8 cellular contexts compared by ENCODE assay signal in genomic region chr4:2793920-2794706, GRCh38. TPM values are rescaled to one million over a fixed set of nuclear protein-coding genes. Genes with fewer than 3 reads are reported as not detected.
DNase-seq lines count a peak whose midpoint lies in the region; ATAC-seq, FAIRE-seq and TF ChIP-seq lines count a peak whose summit lies in the region.

No MANE protein-coding gene starts in this region.

- no peaks in the 10 kb centered on the region for H3K9me3 ChIP-seq in WERI-Rb-1 (ENCODE audit: severe bottlenecking)
- no peaks in the 10 kb centered on the region for H3K9me3 ChIP-seq in fibroblast of lung (ENCODE audit: control insufficient read depth, insufficient read depth, low read depth, low read length)
- H3K9me3 ChIP-seq in ovary = no peaks in the 10 kb centered on the region

- H4K20me1 ChIP-seq in fibroblast of lung (ENCODE audit: control insufficient read depth, extremely low read depth, insufficient read depth, low read length) = no peaks in the 10 kb centered on the region

- 63 to 72% (median 66%) methylated on average over 13 to 14 of the region's 14 CpGs for WGBS in ovary, 3 donors

- H2AFZ ChIP-seq in fibroblast of lung (ENCODE audit: low read length) = no peak overlapping the region

- H3K9me3 Mint-ChIP-seq in activated T-cell treated with anti-CD3 and anti-CD28 coated beads, Interleukin-2, amount 50 U/mL, for 4 hours = no peaks in the 10 kb centered on the region

- no peaks in the 10 kb centered on the region for H3K27me3 Mint-ChIP-seq in activated T-cell treated with anti-CD3 and anti-CD28 coated beads, Interleukin-2, amount 50 U/mL, for 4 hours (ENCODE audit: low read depth)

- H3K4me2 ChIP-seq in fibroblast of lung (ENCODE audit: extremely low read depth, insufficient read depth, low read length) = peak overlapping the region; percentile 78

- H3K27ac ChIP-seq in WERI-Rb-1 = peak overlapping the region; percentile 16
- H3K27ac ChIP-seq in fibroblast of lung (ENCODE audit: insufficient read depth, low read length) = peak overlapping the region; percentile 38
- H3K27ac ChIP-seq in ovary = no peak overlapping the region

- no peaks in the 10 kb centered on the region for H3K36me3 Mint-ChIP-seq in activated T-cell treated with anti-CD3 and anti-CD28 coated beads, Interleukin-2, amount 50 U/mL, for 4 hours (ENCODE audit: insufficient read depth)

- DNase-seq in activated T-cell treated with anti-CD3 and anti-CD28 coated beads, Interleukin-2, amount 50 U/mL, for 4 hours = no peak
- no peak for DNase-seq in activated T-cell treated with anti-CD3 and anti-CD28 coated beads, Interleukin-2, amount 50 U/mL, for 1 hour
- DNase-seq in WERI-Rb-1 (peak; percentile 22), fibroblast of lung (ENCODE audit: low read depth in 2 of 2) (peak in 1 of 2 donors; percentile 37), ovary (peak; percentile 26 to 52 (median 43)), H54 (ENCODE audit: insufficient read length, low spot score) (no peak)

- TF ChIP-seq EP300 in ovary (IDR thresholded peaks at IDR 0.05) = no peak

- intact Hi-C loops in ovary (cut with DNase I) = no loop called here

- H3K4me1 Mint-ChIP-seq in activated T-cell treated with anti-CD3 and anti-CD28 coated beads, Interleukin-2, amount 50 U/mL, for 4 hours (ENCODE audit: low read depth) = peaks cover 52% of the 10 kb centered on the region

- H3K36me3 ChIP-seq in WERI-Rb-1 = peaks cover 3% of the 10 kb centered on the region
- H3K36me3 ChIP-seq in fibroblast of lung (ENCODE audit: control insufficient read depth, insufficient read depth, low read length) = peaks cover 2% of the 10 kb centered on the region
- H3K36me3 ChIP-seq in ovary = no peaks in the 10 kb centered on the region

- H3K4me1 ChIP-seq in fibroblast of lung (ENCODE audit: control insufficient read depth, extremely low read depth, insufficient read depth, low read length) = peaks cover 22% of the 10 kb centered on the region
- peaks cover 14% of the 10 kb centered on the region for H3K4me1 ChIP-seq in ovary (ENCODE audit: insufficient read depth)

- no peak for TF ChIP-seq POLR2A in ovary (IDR thresholded peaks at IDR 0.05)
- TF ChIP-seq POLR2A in H54 (IDR thresholded peaks at IDR 0.05; ENCODE audit: low read depth, low read length) = no peak

- H3K4me3 ChIP-seq in WERI-Rb-1 (ENCODE audit: low read depth, low read length) (no peak overlapping the region), fibroblast of lung (replicated peaks in 1 of 4; ENCODE audit: control extremely low read depth in 1 of 4, insufficient read depth in 1 of 4, low read depth in 3 of 4, low read length in 4 of 4) (peak overlapping the region; percentile 49 to 69 (median 56)), ovary (peak overlapping the region; percentile 53)

- H3K27me3 ChIP-seq in WERI-Rb-1 (ENCODE audit: insufficient read depth, low read depth, severe bottlenecking) = no peaks in the 10 kb centered on the region
- H3K27me3 ChIP-seq in fibroblast of lung (ENCODE audit: control insufficient read depth, insufficient read depth, low read length) = no peaks in the 10 kb centered on the region
- H3K27me3 ChIP-seq in ovary = no peaks in the 10 kb centered on the region

- peak overlapping the region; percentile 86 for H3K4me3 Mint-ChIP-seq in activated T-cell treated with anti-CD3 and anti-CD28 coated beads, Interleukin-2, amount 50 U/mL, for 4 hours

- H3K9ac ChIP-seq in fibroblast of lung (ENCODE audit: insufficient read depth, low read length) = peak overlapping the region; percentile 3

- no peak for ATAC-seq in activated T-cell treated with anti-CD3 and anti-CD28 coated beads, Interleukin-2, amount 50 U/mL, for 4 hours
- ATAC-seq in GM18858 (IDR thresholded peaks at IDR 0.05; ENCODE audit: unreplicated experiment) = no peak
- no peak for ATAC-seq in HG02759 (IDR thresholded peaks at IDR 0.05; ENCODE audit: unreplicated experiment)

- peaks cover 5% of the 10 kb centered on the region for H3K79me2 ChIP-seq in fibroblast of lung (ENCODE audit: control insufficient read depth, insufficient read depth, low read length)

- TF ChIP-seq CTCF in WERI-Rb-1 (IDR thresholded peaks at IDR 0.05; ENCODE audit: low read depth, low read length) = no peak
- no peak for TF ChIP-seq CTCF in fibroblast of lung (conservative IDR thresholded peaks at IDR 0.05 in 1 of 2, IDR thresholded peaks at IDR 0.05 in 1 of 2; ENCODE audit: low read depth in 1 of 2, low read length in 2 of 2)
- no peak for TF ChIP-seq CTCF in ovary (IDR thresholded peaks at IDR 0.05)

- no peak for FAIRE-seq in H54 (lab: Jason Lieb, UNC)

RNA-seq across cellular contexts. Expression of gene SH3BP2, which starts 1.2 kb away (rescaled TPM):
- total RNA-seq in activated T-cell treated with anti-CD3 and anti-CD28 coated beads, Interleukin-2, amount 50 U/mL, for 4 hours = 10 to 100 TPM; 72.2 to 77.9 (median 76.7) TPM
- 8.6 and 9.5 TPM in 2 replicates for total RNA-seq in fibroblast of lung
- 10.0 and 14.1 TPM in 2 replicates for polyA plus RNA-seq in fibroblast of lung
- 9.9 and 13.4 TPM in 2 replicates for polyA plus RNA-seq in fibroblast of lung (2012)
- polyA minus RNA-seq in fibroblast of lung (ENCODE audit: low replicate concordance) = 46.6 and 98.6 TPM in 2 replicates
- 10 to 100 TPM; 13.6 to 46.9 (median 29.3) TPM for total RNA-seq in ovary
- polyA plus RNA-seq in ovary = 10 to 100 TPM in 1 of 2 donors, 1 to 10 TPM in 1; 5.3 to 18.3 TPM

RNA-seq across cellular contexts. Expression of gene TNIP2, which starts 38.0 kb away (rescaled TPM):
- 100 to 1,000 TPM in 2 of 3 donors, 10 to 100 TPM in 1; 95.4 to 116 (median 101) TPM for total RNA-seq in activated T-cell treated with anti-CD3 and anti-CD28 coated beads, Interleukin-2, amount 50 U/mL, for 4 hours
- total RNA-seq in fibroblast of lung = 56.5 and 61.9 TPM in 2 replicates
- polyA plus RNA-seq in fibroblast of lung = 19.2 and 21.8 TPM in 2 replicates
- 28.2 and 34.5 TPM in 2 replicates for polyA plus RNA-seq in fibroblast of lung (2012)
- 13.7 and 18.5 TPM in 2 replicates for polyA minus RNA-seq in fibroblast of lung (ENCODE audit: low replicate concordance)
- total RNA-seq in ovary = 10 to 100 TPM; 27.2 to 43.2 (median 36.9) TPM
- polyA plus RNA-seq in ovary = 10 to 100 TPM in 1 of 2 donors, 1 to 10 TPM in 1; 6.4 to 28.4 TPM

RNA-seq across cellular contexts. Expression of gene ADD1, which starts 49.5 kb away (rescaled TPM):
- total RNA-seq in activated T-cell treated with anti-CD3 and anti-CD28 coated beads, Interleukin-2, amount 50 U/mL, for 4 hours = 100 to 1,000 TPM; 147 to 175 (median 153) TPM
- total RNA-seq in fibroblast of lung = 123 and 164 TPM in 2 replicates
- polyA plus RNA-seq in fibroblast of lung = 171 and 211 TPM in 2 replicates
- 273 and 299 TPM in 2 replicates for polyA plus RNA-seq in fibroblast of lung (2012)
- polyA minus RNA-seq in fibroblast of lung (ENCODE audit: low replicate concordance) = 212 and 237 TPM in 2 replicates
- total RNA-seq in ovary = 100 to 1,000 TPM; 166 to 447 (median 389) TPM
- polyA plus RNA-seq in ovary = 100 to 1,000 TPM; 203 to 365 TPM

Comparison
In these comparisons a context has a peak if more than half of its experiments do, and no peak if none do; other contexts are left out.
1. DNase-seq: peak in WERI-Rb-1 (single experiment) and ovary (5 of 5); none in activated T-cell treated with anti-CD3 and anti-CD28 coated beads, Interleukin-2, amount 50 U/mL, for 4 hours (single experiment), activated T-cell treated with anti-CD3 and anti-CD28 coated beads, Interleukin-2, amount 50 U/mL, for 1 hour (single experiment) and H54 (single experiment).
2. H3K27ac ChIP-seq: peak in WERI-Rb-1 (single experiment) and fibroblast of lung (single experiment); none in ovary (0 of 2).